8 cellular contexts compared by ENCODE assay signal in the genomic region with DNA sequence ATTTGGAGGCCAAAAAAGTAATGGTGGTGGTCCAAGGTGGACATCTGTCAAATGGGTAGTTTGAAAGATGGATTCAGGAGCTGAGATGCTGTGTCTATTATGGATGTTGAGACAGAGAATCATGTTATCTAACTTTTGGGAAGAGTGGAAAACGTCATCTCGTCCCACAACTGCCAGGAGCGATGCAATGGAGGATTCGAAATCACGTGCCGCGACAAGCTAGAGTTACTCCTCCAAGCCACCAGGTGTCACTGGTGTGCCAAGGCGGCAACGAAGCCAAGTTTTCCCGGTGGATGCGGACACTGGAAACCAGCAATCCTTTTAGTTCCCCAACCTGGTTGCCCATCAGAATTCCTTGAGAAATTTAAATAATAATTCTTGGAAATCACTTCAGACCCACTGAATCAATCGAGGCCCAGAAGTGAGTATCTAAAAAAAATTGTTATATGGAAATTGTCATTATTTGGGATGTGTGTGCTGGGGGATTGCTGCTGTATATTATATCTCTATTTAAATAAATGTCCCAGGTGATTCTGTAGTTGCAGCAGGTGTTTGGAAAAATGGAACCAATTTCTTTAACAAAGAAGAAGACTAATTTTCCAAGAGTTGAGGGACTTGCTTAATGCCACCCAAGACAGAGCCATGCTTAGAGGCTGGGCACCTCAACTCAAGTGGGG.
DNase-seq lines count a peak whose midpoint lies in the region; ATAC-seq and TF ChIP-seq lines count a peak whose summit lies in the region.

No MANE protein-coding gene starts in this region.

- H3K9me3 ChIP-seq in transverse colon: no peaks in the 10 kb centered on the region

- H3K4me3 ChIP-seq in transverse colon: no peak overlapping the region

- no peaks in the 10 kb centered on the region for H3K27me3 ChIP-seq in transverse colon

- no peak overlapping the region for H3K4me3 Mint-ChIP-seq in activated CD4-positive, alpha-beta T cell treated with anti-CD3 and anti-CD28 coated beads, Interleukin-2, amount 10 ng/mL, durations not matched to agents 24 days and 14 days

- peak; percentile 1 to 7 for DNase-seq in activated CD4-positive, alpha-beta T cell treated with anti-CD3 and anti-CD28 coated beads, Interleukin-2, amount 50 U/mL, for 48 hours
- DNase-seq in activated CD4-positive, alpha-beta T cell treated with anti-CD3 and anti-CD28 coated beads, Interleukin-2, amount 10 ng/mL, durations not matched to agents 24 days and 14 days: no peak
- DNase-seq in RKO (ENCODE audit: low spot score): peak; percentile 66
- peak; percentile 44 for DNase-seq in left ventricle myocardium superior
- no peak for DNase-seq in transverse colon
- DNase-seq in stimulated activated naive CD4-positive, alpha-beta T cell (lab: John Stamatoyannopoulos, UW): no peak

- no peak overlapping the region for H3K27ac Mint-ChIP-seq in activated CD4-positive, alpha-beta T cell treated with anti-CD3 and anti-CD28 coated beads, Interleukin-2, amount 10 ng/mL, durations not matched to agents 24 days and 14 days

- peaks cover 4% of the 10 kb centered on the region for H3K9me3 Mint-ChIP-seq in activated CD4-positive, alpha-beta T cell treated with anti-CD3 and anti-CD28 coated beads, Interleukin-2, amount 10 ng/mL, durations not matched to agents 24 days and 14 days

- intact Hi-C loops in activated CD4-positive, alpha-beta T cell treated with anti-CD3 and anti-CD28 coated beads, Interleukin-2, amount 10 ng/mL, durations not matched to agents 24 days and 14 days (cut with micrococcal nuclease): no loop called here
- intact Hi-C loops in left ventricle myocardium superior (cut with micrococcal nuclease): no loop called here
- intact Hi-C loops in transverse colon (cut with DNase I; ENCODE audit: low total_unique reads): loop anchor here (5.0 kb wide), 1 partner anchor 885 kb away; a partner anchor contains a TSS

- WGBS in transverse colon (ENCODE audit: low coverage in 1 of 2), 2 donors: 25 to 63% methylated on average over 1 to 12 of the region's 12 CpGs

- H3K27ac ChIP-seq in transverse colon: no peak overlapping the region

- H3K36me3 ChIP-seq in transverse colon: no peaks in the 10 kb centered on the region

- H3K36me3 Mint-ChIP-seq in activated CD4-positive, alpha-beta T cell treated with anti-CD3 and anti-CD28 coated beads, Interleukin-2, amount 10 ng/mL, durations not matched to agents 24 days and 14 days (ENCODE audit: low read depth): no peaks in the 10 kb centered on the region

- no peaks in the 10 kb centered on the region for H3K27me3 Mint-ChIP-seq in activated CD4-positive, alpha-beta T cell treated with anti-CD3 and anti-CD28 coated beads, Interleukin-2, amount 10 ng/mL, durations not matched to agents 24 days and 14 days

- no peak for TF ChIP-seq EP300 in transverse colon (IDR thresholded peaks at IDR 0.05; ENCODE audit: low read depth)

- no peak for ATAC-seq in left ventricle myocardium superior
- ATAC-seq in GM21825 (IDR thresholded peaks at IDR 0.05; ENCODE audit: unreplicated experiment): no peak
- no peak for ATAC-seq in GM18519 (IDR thresholded peaks at IDR 0.05; ENCODE audit: low FRiP score, unreplicated experiment)

- in situ Hi-C loops in transverse colon (cut with MboI; ENCODE audit: low pct_ligation_motif_present in 1 of 4, low pct_unique_long_range_greater_than_20kb in 1 of 4, low sequenced_read_pairs in 3 of 4): no loop called here

- no peak for TF ChIP-seq POLR2A in transverse colon (IDR thresholded peaks at IDR 0.05)

- H3K4me1 Mint-ChIP-seq in activated CD4-positive, alpha-beta T cell treated with anti-CD3 and anti-CD28 coated beads, Interleukin-2, amount 10 ng/mL, durations not matched to agents 24 days and 14 days: no peaks in the 10 kb centered on the region

- H3K4me1 ChIP-seq in transverse colon: peaks cover 0 to 18% (median 6%) of the 10 kb centered on the region in 4 donors

- TF ChIP-seq CTCF in transverse colon (IDR thresholded peaks at IDR 0.05): peak; percentile 42 to 65 (median 49)

Comparison
In these comparisons a context has a peak if more than half of its experiments do, and no peak if none do; other contexts are left out.
1. DNase-seq: peak in activated CD4-positive, alpha-beta T cell treated with anti-CD3 and anti-CD28 coated beads, Interleukin-2, amount 50 U/mL, for 48 hours (2 of 2), RKO (single experiment) and left ventricle myocardium superior (single experiment); none in activated CD4-positive, alpha-beta T cell treated with anti-CD3 and anti-CD28 coated beads, Interleukin-2, amount 10 ng/mL, durations not matched to agents 24 days and 14 days (single experiment), transverse colon (single experiment) and stimulated activated naive CD4-positive, alpha-beta T cell (0 of 6).